In genomic region chr11:1401656-1402221, GRCh38 we compare ENCODE assay signal across 8 cellular contexts. TPM values are rescaled to one million over a fixed set of nuclear protein-coding genes. Genes with fewer than 3 reads are reported as not detected.
A peak's percentile ranks its signal among the peaks of the same experiment; 100 is the strongest.
DNase-seq lines count a peak whose midpoint lies in the region; ATAC-seq, FAIRE-seq and TF ChIP-seq lines count a peak whose summit lies in the region.

No MANE protein-coding gene starts in this region.

- peak; percentile 53 for ATAC-seq in activated CD4-positive, alpha-beta T cell treated with anti-CD3 and anti-CD28 coated beads for 36 hours
- no peak for ATAC-seq in GM21367 (IDR thresholded peaks at IDR 0.05; ENCODE audit: unreplicated experiment)

- no peak overlapping the region for H3K27ac Mint-ChIP-seq in activated CD4-positive, alpha-beta T cell treated with anti-CD3 and anti-CD28 coated beads for 36 hours

- H3K79me2 ChIP-seq in endothelial cell of umbilical vein (ENCODE audit: control insufficient read depth, insufficient read depth, low read length), result no peaks in the 10 kb centered on the region

- no peak for TF ChIP-seq POLR2A in endothelial cell of umbilical vein (IDR thresholded peaks at IDR 0.05; ENCODE audit: low read depth, low read length)

- POLR2A ChIA-PET in activated CD4-positive, alpha-beta T cell treated with anti-CD3 and anti-CD28 coated beads for 36 hours (lab: Charles Lee), result no interaction called here
- POLR2A ChIA-PET in endothelial cell of umbilical vein (lab: Charles Lee), result no interaction called here

- H3K36me3 Mint-ChIP-seq in activated CD4-positive, alpha-beta T cell treated with anti-CD3 and anti-CD28 coated beads for 36 hours (ENCODE audit: low read depth), result no peaks in the 10 kb centered on the region

- CTCF ChIA-PET in activated CD4-positive, alpha-beta T cell treated with anti-CD3 and anti-CD28 coated beads for 36 hours (lab: Charles Lee), result interaction anchor here (0.6 kb wide), 2 partner anchors 9 to 52 kb away, joined by 3 read pairs; no protein-coding TSS in a partner anchor
- CTCF ChIA-PET in endothelial cell of umbilical vein (lab: Charles Lee), result interaction anchor here (0.9 kb wide), 1 partner anchor 17 kb away, joined by 3 read pairs; no protein-coding TSS in a partner anchor

- H3K9me3 Mint-ChIP-seq in activated CD4-positive, alpha-beta T cell treated with anti-CD3 and anti-CD28 coated beads for 36 hours (ENCODE audit: low read depth), result no peaks in the 10 kb centered on the region

- no peaks in the 10 kb centered on the region for H3K27me3 Mint-ChIP-seq in activated CD4-positive, alpha-beta T cell treated with anti-CD3 and anti-CD28 coated beads for 36 hours

- FAIRE-seq in endothelial cell of umbilical vein (lab: Jason Lieb, UNC), result no peak

- H3K27me3 ChIP-seq in endothelial cell of umbilical vein (ENCODE audit: control insufficient read depth in 2 of 2, insufficient read depth in 2 of 2, low read length in 2 of 2), result no peaks in the 10 kb centered on the region

- no TSS peak for BruUV-seq in endothelial cell of umbilical vein (replicated peaks; lab: Mats Ljungman, UMichigan)

- H3K4me1 ChIP-seq in endothelial cell of umbilical vein (ENCODE audit: control insufficient read depth, extremely low read depth, insufficient read depth, low read length), result no peaks in the 10 kb centered on the region

- H3K9me1 ChIP-seq in endothelial cell of umbilical vein (replicated peaks; ENCODE audit: control insufficient read depth, extremely low read depth, insufficient read depth, low read length), result no peaks in the 10 kb centered on the region

- no peaks in the 10 kb centered on the region for H3K4me1 Mint-ChIP-seq in activated CD4-positive, alpha-beta T cell treated with anti-CD3 and anti-CD28 coated beads for 36 hours

- H3K9me3 ChIP-seq in endothelial cell of umbilical vein (replicated peaks; ENCODE audit: control insufficient read depth, insufficient read depth, low read length), result no peaks in the 10 kb centered on the region

- DNase-seq in DMS53 treated with DMSO at 0.1 percent for 48 hours (lab: John Stamatoyannopoulos, UW; ENCODE audit: unreplicated experiment) (peak; percentile 4), LHCN-M2 (ENCODE audit: low read depth) (peak; percentile 33), endothelial cell of umbilical vein (ENCODE audit: low read depth, low spot score) (peak; percentile 33), mucosa of gallbladder (ENCODE audit: low spot score) (peak; percentile 63), cerebellar cortex (ENCODE audit: low spot score) (no peak), NCI-H1105 treated with DMSO at 0.1 percent for 48 hours (lab: John Stamatoyannopoulos, UW) (no peak)
- DNase-seq in activated CD4-positive, alpha-beta T cell treated with anti-CD3 and anti-CD28 coated beads for 36 hours, result peak; percentile 71

- peak in 1 of 2 donors; percentile 0 for TF ChIP-seq CTCF in endothelial cell of umbilical vein (IDR thresholded peaks at IDR 0.05; ENCODE audit: extremely low read depth in 1 of 2, insufficient read depth in 1 of 2, low read depth in 1 of 2, low read length in 2 of 2)

- H3K9ac ChIP-seq in endothelial cell of umbilical vein (replicated peaks; ENCODE audit: extremely low read depth, insufficient read depth, low read length), result no peak overlapping the region

- intact Hi-C loops in activated CD4-positive, alpha-beta T cell treated with anti-CD3 and anti-CD28 coated beads for 36 hours (cut with DNase I, micrococcal nuclease), result no loop called here
- intact Hi-C loops in endothelial cell of umbilical vein (cut with micrococcal nuclease), result no loop called here

- no peak overlapping the region for H2AFZ ChIP-seq in endothelial cell of umbilical vein (ENCODE audit: low read depth, low read length)

- no peak overlapping the region for H3K4me3 Mint-ChIP-seq in activated CD4-positive, alpha-beta T cell treated with anti-CD3 and anti-CD28 coated beads for 36 hours

- no peak overlapping the region for H3K27ac ChIP-seq in endothelial cell of umbilical vein (ENCODE audit: insufficient read depth, low read depth, low read length)

- dilution Hi-C loops in endothelial cell of umbilical vein (cut with MboI; ENCODE audit: extremely low pct_ligation_motif_present, low sequenced_read_pairs), result no loop called here

- H4K20me1 ChIP-seq in endothelial cell of umbilical vein (replicated peaks; ENCODE audit: control insufficient read depth, extremely low read depth, insufficient read depth, low read length), result no peaks in the 10 kb centered on the region

- no peak overlapping the region for H3K4me2 ChIP-seq in endothelial cell of umbilical vein (ENCODE audit: insufficient read depth, low read length)

- no peaks in the 10 kb centered on the region for H3K36me3 ChIP-seq in endothelial cell of umbilical vein (ENCODE audit: control insufficient read depth in 2 of 2, extremely low read depth in 1 of 2, insufficient read depth in 2 of 2, low read length in 2 of 2)

- H3K4me3 ChIP-seq in endothelial cell of umbilical vein (replicated peaks in 1 of 3; ENCODE audit: insufficient read depth in 1 of 3, low read depth in 1 of 3, low read length in 3 of 3), result no peak overlapping the region

TF ChIP-seq in endothelial cell of umbilical vein, 7 proteins besides CTCF, POLR2A, EP300 and RAD21:
- TF ChIP-seq MYC (IDR thresholded peaks at IDR 0.05; ENCODE audit: low read depth, low read length), result no peak

RNA-seq across cellular contexts. Expression of gene BRSK2, which starts 12.0 kb away (rescaled TPM):
- total RNA-seq in LHCN-M2 (2014; rRNA removed) (0.34 TPM in 1 of 2 replicates, not detected in the other), endothelial cell of umbilical vein (0.20 and 0.39 TPM in 2 replicates), mucosa of gallbladder (3.3 TPM)
- polyA plus RNA-seq in LHCN-M2 (2012), result 0.32 TPM
- 1 to 10 TPM in 1 of 2 experiments, under 1 TPM in 1; 0.96 to 1.2 TPM for total RNA-seq in activated CD4-positive, alpha-beta T cell treated with anti-CD3 and anti-CD28 coated beads for 36 hours
- 0.08 and 0.54 TPM in 2 replicates for polyA plus RNA-seq in endothelial cell of umbilical vein
- polyA plus RNA-seq in endothelial cell of umbilical vein (2011; cell fraction: cytosol; rRNA removed), result 0.04 and 0.13 TPM in 2 replicates
- 0.21 and 0.57 TPM in 2 replicates for polyA plus RNA-seq in endothelial cell of umbilical vein (2011; cell fraction: nucleus; rRNA removed)
- polyA plus RNA-seq in endothelial cell of umbilical vein (2012), result 0.24 TPM in 1 of 2 replicates, not detected in the other
- not detected in 2 replicates for polyA minus RNA-seq in endothelial cell of umbilical vein
- 1.2 TPM for polyA minus RNA-seq in endothelial cell of umbilical vein (2011; cell fraction: cytosol; rRNA and poly(A)+ RNA removed)
- not detected in 2 replicates for polyA minus RNA-seq in endothelial cell of umbilical vein (2011; cell fraction: nucleus; rRNA and poly(A)+ RNA removed)

Comparison
In these comparisons a context has a peak if more than half of its experiments do, and no peak if none do; other contexts are left out.
1. DNase-seq: peak in DMS53 treated with DMSO at 0.1 percent for 48 hours (single experiment), LHCN-M2 (single experiment), activated CD4-positive, alpha-beta T cell treated with anti-CD3 and anti-CD28 coated beads for 36 hours (single experiment), endothelial cell of umbilical vein (single experiment) and mucosa of gallbladder (single experiment); none in cerebellar cortex (single experiment) and NCI-H1105 treated with DMSO at 0.1 percent for 48 hours (single experiment).